8 cellular contexts compared by ENCODE assay signal in genomic region chr3:50227390-50228183, GRCh38. TPM values are rescaled to one million over a fixed set of nuclear protein-coding genes. Genes with fewer than 3 reads are reported as not detected.
DNase-seq lines count a peak whose midpoint lies in the region; ATAC-seq and TF ChIP-seq lines count a peak whose summit lies in the region.

No MANE protein-coding gene starts in this region.

- no peaks in the 10 kb centered on the region for H3K36me3 ChIP-seq in GM23338 (ENCODE audit: insufficient read depth)

- DNase-seq in EL (peak; percentile 91), GM23338 (ENCODE audit: low spot score) (peak; percentile 97), RKO (ENCODE audit: low spot score) (peak; percentile 91), fibroblast of pulmonary artery (ENCODE audit: low read depth) (peak; percentile 90), nephron progenitor cell (peak; percentile 93)
- peak; percentile 81 to 88 for DNase-seq in activated T-helper 1 cell treated with anti-CD3 and anti-CD28 coated beads, Interleukin-2, amount 50 U/mL, for 16 hours (ENCODE audit: low read depth in 1 of 2, low spot score in 1 of 2)
- DNase-seq in stimulated activated naive CD8-positive, alpha-beta T cell treated with anti-CD3 and anti-CD28 coated beads, Interleukin-15, amount 100 ng/mL, for 72 hours: peak; percentile 93 to 94

- H3K27me3 ChIP-seq in GM23338 (ENCODE audit: insufficient read depth): peaks cover 4% of the 10 kb centered on the region

- H3K4me1 Mint-ChIP-seq in GM23338 (peaks cover 21% of the 10 kb centered on the region), nephron progenitor cell (peaks cover 62% of the 10 kb centered on the region)
- H3K4me1 Mint-ChIP-seq in stimulated activated naive CD8-positive, alpha-beta T cell treated with anti-CD3 and anti-CD28 coated beads, Interleukin-15, amount 100 ng/mL, for 72 hours: peaks cover 36% of the 10 kb centered on the region

- H3K9me3 Mint-ChIP-seq in GM23338: no peaks in the 10 kb centered on the region
- H3K9me3 Mint-ChIP-seq in nephron progenitor cell: no peaks in the 10 kb centered on the region
- no peaks in the 10 kb centered on the region for H3K9me3 Mint-ChIP-seq in stimulated activated naive CD8-positive, alpha-beta T cell treated with anti-CD3 and anti-CD28 coated beads, Interleukin-15, amount 100 ng/mL, for 72 hours

- peak overlapping the region; percentile 100 for H2AFZ ChIP-seq in GM23338

- peak; percentile 79 for ATAC-seq in GM23338
- peak; percentile 90 for ATAC-seq in stimulated activated naive CD8-positive, alpha-beta T cell treated with anti-CD3 and anti-CD28 coated beads, Interleukin-15, amount 100 ng/mL, for 72 hours

- H3K4me3 ChIP-seq in GM23338 (peak overlapping the region; percentile 90), fibroblast of pulmonary artery (replicated peaks; ENCODE audit: low read depth, low read length) (peak overlapping the region; percentile 72)

- peak overlapping the region; percentile 96 for H3K27ac ChIP-seq in GM23338 (ENCODE audit: low read depth)

- peak overlapping the region; percentile 85 for H3K4me3 Mint-ChIP-seq in GM23338
- peak overlapping the region; percentile 88 for H3K4me3 Mint-ChIP-seq in nephron progenitor cell
- H3K4me3 Mint-ChIP-seq in stimulated activated naive CD8-positive, alpha-beta T cell treated with anti-CD3 and anti-CD28 coated beads, Interleukin-15, amount 100 ng/mL, for 72 hours: peak overlapping the region; percentile 92 to 95

- H3K36me3 Mint-ChIP-seq in GM23338 (ENCODE audit: low read depth) (no peaks in the 10 kb centered on the region; the same call in 2 of the 3 replicates), nephron progenitor cell (ENCODE audit: low read depth) (no peaks in the 10 kb centered on the region)

- H3K79me2 ChIP-seq in GM23338 (replicated peaks; ENCODE audit: insufficient read depth): 0 out of 2 replicates have a peak, but pooled peaks cover 6% of the 10 kb centered on the region

- peak overlapping the region; percentile 81 for H3K4me2 ChIP-seq in GM23338

- peaks cover 34% of the 10 kb centered on the region for H3K27me3 Mint-ChIP-seq in GM23338 (ENCODE audit: insufficient read depth, low read depth, poor library complexity)
- H3K27me3 Mint-ChIP-seq in nephron progenitor cell (ENCODE audit: low read depth, poor library complexity): peaks cover 29% of the 10 kb centered on the region
- peaks cover 20% of the 10 kb centered on the region for H3K27me3 Mint-ChIP-seq in stimulated activated naive CD8-positive, alpha-beta T cell treated with anti-CD3 and anti-CD28 coated beads, Interleukin-15, amount 100 ng/mL, for 72 hours

- peak; percentile 51 to 86 for TF ChIP-seq CTCF in GM23338 (conservative IDR thresholded peaks at IDR 0.05; ENCODE audit: low read depth in 2 of 2)
- peak; percentile 90 for TF ChIP-seq CTCF in LNCAP (IDR thresholded peaks at IDR 0.05)
- TF ChIP-seq CTCF in fibroblast of pulmonary artery (IDR thresholded peaks at IDR 0.05; ENCODE audit: low read length, missing control alignments): peak; percentile 32
- peak; percentile 70 for TF ChIP-seq CTCF in nephron progenitor cell (IDR thresholded peaks at IDR 0.05)

- H3K4me1 ChIP-seq in GM23338 (ENCODE audit: insufficient read depth): peaks cover 16% of the 10 kb centered on the region

- peak overlapping the region; percentile 96 for H3K27ac Mint-ChIP-seq in GM23338
- H3K27ac Mint-ChIP-seq in nephron progenitor cell: peak overlapping the region; percentile 68
- H3K27ac Mint-ChIP-seq in stimulated activated naive CD8-positive, alpha-beta T cell treated with anti-CD3 and anti-CD28 coated beads, Interleukin-15, amount 100 ng/mL, for 72 hours: peak overlapping the region; percentile 91 to 94

- H4K20me1 ChIP-seq in GM23338 (replicated peaks; ENCODE audit: insufficient read depth): no peaks in the 10 kb centered on the region

- H3F3A ChIP-seq in GM23338 (replicated peaks; ENCODE audit: low read depth): peaks cover 12% of the 10 kb centered on the region

- H3K9me2 ChIP-seq in GM23338 (ENCODE audit: insufficient read depth): no peaks in the 10 kb centered on the region

TF ChIP-seq in GM23338, 12 proteins besides CTCF, POLR2A, EP300 and RAD21:
- TF ChIP-seq ETS1 (IDR thresholded peaks at IDR 0.05) (peak; percentile 72), POLR2AphosphoS5 (IDR thresholded peaks at IDR 0.05; ENCODE audit: low read depth) (peak; percentile 56), NANOG (IDR thresholded peaks at IDR 0.05; ENCODE audit: borderline replicate concordance) (no peak), EZH2phosphoT487 (IDR thresholded peaks at IDR 0.05; ENCODE audit: unreplicated experiment) (no peak), CREB1 (CRISPR knock-in tag; IDR thresholded peaks at IDR 0.05; ENCODE audit: low read depth) (peak; percentile 37; the same call in 1 of the 2 replicates)

RNA-seq across cellular contexts. Expression of gene GNAI2, which starts 8.4 kb away (rescaled TPM):
- 132 and 153 TPM in 2 replicates for total RNA-seq in GM23338 (2014; rRNA removed; shearing (Covaris generic))
- polyA plus RNA-seq in GM23338 (2016; fragmentation: Nextera tagmentation; extraction: Ambion mirVana): 138 and 140 TPM in 2 replicates

RNA-seq across cellular contexts. Expression of gene SLC38A3, which starts 22.5 kb away (rescaled TPM):
- 0.28 and 3.0 TPM in 2 replicates for total RNA-seq in GM23338 (2014; rRNA removed; shearing (Covaris generic))
- polyA plus RNA-seq in GM23338 (2016; fragmentation: Nextera tagmentation; extraction: Ambion mirVana): 0.68 and 1.3 TPM in 2 replicates

RNA-seq across cellular contexts. Expression of gene GNAT1, which starts 36.2 kb away (rescaled TPM):
- total RNA-seq in GM23338 (2014; rRNA removed; shearing (Covaris generic)): not detected in 2 replicates
- polyA plus RNA-seq in GM23338 (2016; fragmentation: Nextera tagmentation; extraction: Ambion mirVana): not detected in 2 replicates

RNA-seq across cellular contexts. Expression of gene SEMA3B, which starts 41.4 kb away (rescaled TPM):
- total RNA-seq in GM23338 (2014; rRNA removed; shearing (Covaris generic)): 2.4 and 8.0 TPM in 2 replicates
- 3.0 and 3.3 TPM in 2 replicates for polyA plus RNA-seq in GM23338 (2016; fragmentation: Nextera tagmentation; extraction: Ambion mirVana)

RNA-seq across cellular contexts. Expression of gene LSMEM2, which starts 51.3 kb away (rescaled TPM):
- 0.59 and 1.5 TPM in 2 replicates for total RNA-seq in GM23338 (2014; rRNA removed; shearing (Covaris generic))
- polyA plus RNA-seq in GM23338 (2016; fragmentation: Nextera tagmentation; extraction: Ambion mirVana): 0.86 and 1.5 TPM in 2 replicates

Comparison
In these comparisons a context has a peak if more than half of its experiments do, and no peak if none do; other contexts are left out.
1. Peak in every context shown above with its lines: DNase-seq, ATAC-seq, H3K4me3 ChIP-seq and H3K27ac ChIP-seq.
2. CTCF ChIP-seq: peak in every context shown above with its lines; median percentile 90 in LNCAP; 70 in nephron progenitor cell; 68 in GM23338; 32 in fibroblast of pulmonary artery.